In the genomic region with DNA sequence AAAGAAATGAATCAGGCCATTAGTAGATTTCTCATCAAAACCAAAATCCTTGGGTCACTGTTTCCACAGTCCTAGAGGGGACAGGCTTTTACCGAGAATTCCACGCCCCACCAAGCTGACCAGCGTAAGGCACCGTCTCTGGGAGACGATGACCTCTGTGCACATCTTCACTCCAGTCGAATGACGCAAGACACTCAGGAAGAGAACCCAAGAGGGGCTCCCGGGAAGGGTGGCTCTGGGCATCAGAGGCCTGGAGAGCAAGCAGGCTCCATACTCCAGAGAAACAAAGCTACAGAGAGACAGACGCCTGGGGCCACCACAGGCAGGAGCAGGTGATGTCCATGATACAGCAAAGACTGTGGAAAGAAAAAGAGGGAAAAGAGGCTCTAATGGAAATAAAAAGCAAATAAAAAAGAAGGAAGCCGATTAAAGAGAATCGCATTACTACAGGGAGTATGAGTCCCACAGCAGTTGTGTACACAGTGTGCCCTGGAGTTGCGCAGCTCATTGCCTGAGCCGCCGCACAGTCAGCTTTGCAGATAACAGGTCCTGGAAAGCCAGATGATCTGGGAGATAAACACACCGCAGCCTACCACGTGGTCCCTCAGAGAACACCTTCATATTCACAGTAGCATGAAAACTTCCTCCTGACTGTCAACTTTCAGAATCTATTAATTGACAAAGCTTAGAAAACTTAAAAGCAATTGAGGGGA, we compare ENCODE assay signal across 19 cellular contexts.
DNase-seq lines count a peak whose midpoint lies in the region; ATAC-seq, FAIRE-seq and TF ChIP-seq lines count a peak whose summit lies in the region.
"Had no signal": no experiment of that assay in that cellular context is flagged by ENCODE, and none has a peak within 500 bp of the region (broad histone marks: within the 10 kb centered on the region; RNA-seq: fewer than 3 reads in every experiment).

No MANE protein-coding gene starts in this region.

- H3K4me1 Mint-ChIP-seq in CD4-positive, CD25-positive, alpha-beta regulatory T cell = peaks cover 0 to 12% (median 5%) of the 10 kb centered on the region in 4 donors
- no peaks in the 10 kb centered on the region for H3K4me1 Mint-ChIP-seq in osteocyte (ENCODE audit: unreplicated experiment)
- H3K4me1 Mint-ChIP-seq: B cell had no signal

- no peaks in the 10 kb centered on the region for H3K27me3 Mint-ChIP-seq in CD4-positive, CD25-positive, alpha-beta regulatory T cell
- H3K27me3 Mint-ChIP-seq in osteocyte (ENCODE audit: unreplicated experiment) = no peaks in the 10 kb centered on the region
- H3K27me3 Mint-ChIP-seq: B cell had no signal

- no peak overlapping the region for H3K4me3 ChIP-seq in CD4-positive, CD25-positive, alpha-beta regulatory T cell (ENCODE audit: low read depth, low read length)
- H3K4me3 ChIP-seq in DND-41 (ENCODE audit: low read depth in 1 of 2, low read length in 2 of 2) (peak overlapping the region in 1 of 2 experiments; percentile 42; a peak in 2 of 4 replicates), PC-3 (ENCODE audit: low read length) (no peak overlapping the region)
- H3K4me3 ChIP-seq: upper lobe of left lung had no signal

- H3K4me2 ChIP-seq in DND-41 (ENCODE audit: insufficient read depth, low read length) = peak overlapping the region; percentile 58
- H3K4me2 ChIP-seq in PC-3 (ENCODE audit: low read length) = no peak overlapping the region

- H3K9ac ChIP-seq in DND-41 (ENCODE audit: low read depth, low read length) (no peak overlapping the region), PC-3 (ENCODE audit: low read length) (no peak overlapping the region)

- H4K20me1 ChIP-seq in DND-41 (ENCODE audit: insufficient read depth, low read length) = no peaks in the 10 kb centered on the region
- H4K20me1 ChIP-seq in PC-3 (ENCODE audit: low read length) = no peaks in the 10 kb centered on the region

- H3K4me1 ChIP-seq in CD4-positive, CD25-positive, alpha-beta regulatory T cell (ENCODE audit: control insufficient read depth, insufficient read depth, low read length, poor library complexity, severe bottlenecking) = no peaks in the 10 kb centered on the region
- H3K4me1 ChIP-seq in DND-41 (ENCODE audit: insufficient read depth, low read length) (peaks cover 18% of the 10 kb centered on the region), PC-3 (ENCODE audit: insufficient read depth, low read length) (no peaks in the 10 kb centered on the region)

- H3K27ac ChIP-seq in CD4-positive, CD25-positive, alpha-beta regulatory T cell (ENCODE audit: insufficient read depth, low read length, poor library complexity, severe bottlenecking) = no peak overlapping the region
- H3K27ac ChIP-seq in DND-41 (ENCODE audit: low read length) = no peak overlapping the region
- H3K27ac ChIP-seq in PC-3 (ENCODE audit: low read length) = no peak overlapping the region
- H3K27ac ChIP-seq: epithelial cell of prostate, upper lobe of left lung had no signal

- no peaks in the 10 kb centered on the region for H3F3A ChIP-seq in PC-3 (ENCODE audit: low read length, unreplicated experiment)

- H3K36me3 ChIP-seq in CD4-positive, CD25-positive, alpha-beta regulatory T cell (ENCODE audit: control insufficient read depth, insufficient read depth, low read length) = no peaks in the 10 kb centered on the region
- H3K36me3 ChIP-seq in DND-41 (ENCODE audit: insufficient read depth, low read length) = no peaks in the 10 kb centered on the region
- H3K36me3 ChIP-seq in PC-3 (ENCODE audit: low read depth, low read length) = no peaks in the 10 kb centered on the region
- H3K36me3 ChIP-seq: upper lobe of left lung had no signal

- TF ChIP-seq CTCF in DND-41 (IDR thresholded peaks at IDR 0.05; ENCODE audit: borderline replicate concordance, extremely low read depth, low read length, poor library complexity, severe bottlenecking) (no peak), osteocyte (IDR thresholded peaks at IDR 0.05) (no peak), PC-3 (conservative IDR thresholded peaks at IDR 0.05; ENCODE audit: low read depth, low read length) (no peak)

- no TSS peak for BruUV-seq in PC-3 (replicated peaks; lab: Mats Ljungman, UMichigan)

- no peaks in the 10 kb centered on the region for H3K27me3 ChIP-seq in CD4-positive, CD25-positive, alpha-beta regulatory T cell (ENCODE audit: control insufficient read depth, insufficient read depth, low read length)
- H3K27me3 ChIP-seq in DND-41 (ENCODE audit: insufficient read depth, low read length, poor library complexity) = no peaks in the 10 kb centered on the region
- peaks cover 67% of the 10 kb centered on the region for H3K27me3 ChIP-seq in PC-3 (ENCODE audit: low read length)
- H3K27me3 ChIP-seq: upper lobe of left lung had no signal

- H3K36me3 Mint-ChIP-seq in CD4-positive, CD25-positive, alpha-beta regulatory T cell = no peaks in the 10 kb centered on the region
- H3K36me3 Mint-ChIP-seq in osteocyte (ENCODE audit: unreplicated experiment) = no peaks in the 10 kb centered on the region

- H3K79me2 ChIP-seq in DND-41 (ENCODE audit: insufficient read depth, low read length) (no peaks in the 10 kb centered on the region), PC-3 (ENCODE audit: low read length) (no peaks in the 10 kb centered on the region)

- POLR2A ChIA-PET in PC-3 (lab: Charles Lee; ENCODE audit: unreplicated experiment) = no interaction called here

- intact Hi-C loops in PC-3 (cut with micrococcal nuclease) = no loop called here

- no peak for ATAC-seq in CD4-positive, CD25-positive, alpha-beta regulatory T cell (ENCODE audit: low read depth in 2 of 2)
- ATAC-seq in DND-41 (ENCODE audit: insufficient read depth, low read depth) (peak; percentile 90), PC-3 (no peak)

- no peak for TF ChIP-seq POLR2A in GM12891 (IDR thresholded peaks at IDR 0.05; ENCODE audit: low read depth, low read length)

- peaks cover 0 to 5% (median 0%) of the 10 kb centered on the region in 7 donors for H3K9me3 Mint-ChIP-seq in CD4-positive, CD25-positive, alpha-beta regulatory T cell
- peaks cover 17% of the 10 kb centered on the region for H3K9me3 Mint-ChIP-seq in osteocyte (ENCODE audit: unreplicated experiment)

- DNase-seq in CD4-positive, CD25-positive, alpha-beta regulatory T cell = no peak
- DNase-seq in DND-41 (peak; percentile 51), NCI-H748 (lab: John Stamatoyannopoulos, UW; ENCODE audit: unreplicated experiment) (peak; percentile 91), left kidney (ENCODE audit: low read depth, low spot score) (peak; percentile 40), osteocyte (ENCODE audit: extremely low spot score, unreplicated experiment) (no peak), PC-3 (no peak), GM12891 (ENCODE audit: insufficient read length, low spot score) (no peak)
- DNase-seq: EL; glutamatergic neuron; NCI-H82; Right ventricle myocardium superior; stimulated activated CD4-positive, alpha-beta T cell treated with anti-CD3 and anti-CD28 coated beads, Interleukin-1b, Interleukin-23, amount 100 ng/mL, for 48 hours; stimulated activated CD8-positive, alpha-beta memory T cell treated with anti-CD3 and anti-CD28 coated beads, Interleukin-4, amount 100 ng/mL, for 48 hours; T1000 had no signal

- H3K4me3 Mint-ChIP-seq in CD4-positive, CD25-positive, alpha-beta regulatory T cell = peak overlapping the region in 1 of 4 donors; percentile 53
- H3K4me3 Mint-ChIP-seq in osteocyte (ENCODE audit: unreplicated experiment) = no peak overlapping the region
- H3K4me3 Mint-ChIP-seq: B cell had no signal

- CTCF ChIA-PET in PC-3 (lab: Charles Lee) = no interaction called here

- no peaks in the 10 kb centered on the region for H3K9me3 ChIP-seq in CD4-positive, CD25-positive, alpha-beta regulatory T cell (ENCODE audit: control insufficient read depth in 2 of 2, low read length in 2 of 2)
- H3K9me3 ChIP-seq in DND-41 (ENCODE audit: insufficient read depth, low read length, severe bottlenecking) = no peaks in the 10 kb centered on the region
- no peaks in the 10 kb centered on the region for H3K9me3 ChIP-seq in PC-3 (ENCODE audit: low read length)
- H3K9me3 ChIP-seq: upper lobe of left lung had no signal

- no peaks in the 10 kb centered on the region for H3K9me2 ChIP-seq in PC-3 (replicated peaks; ENCODE audit: low read length)

- peak overlapping the region in 2 of 3 donors; percentile 17 to 90 for H3K27ac Mint-ChIP-seq in CD4-positive, CD25-positive, alpha-beta regulatory T cell
- H3K27ac Mint-ChIP-seq in osteocyte (ENCODE audit: unreplicated experiment) = no peak overlapping the region
- H3K27ac Mint-ChIP-seq: B cell had no signal

- peak overlapping the region; percentile 43; the same call in 1 of the 2 replicates for H2AFZ ChIP-seq in DND-41 (ENCODE audit: low read depth, low read length)
- H2AFZ ChIP-seq in PC-3 (ENCODE audit: low read length) = no peak overlapping the region

- no peak for FAIRE-seq in GM12891 (lab: Jason Lieb, UNC)
- FAIRE-seq: GM19239, keratinocyte had no signal

TF ChIP-seq in GM12891, 5 proteins besides CTCF, POLR2A, EP300 and RAD21:
- TF ChIP-seq TAF1 (IDR thresholded peaks at IDR 0.05; ENCODE audit: low read depth, low read length) (no peak), POU2F2 (IDR thresholded peaks at IDR 0.05; ENCODE audit: low read depth, low read length) (no peak), POLR2AphosphoS5 (IDR thresholded peaks at IDR 0.05; ENCODE audit: low read depth, low read length) (no peak), PAX5 (IDR thresholded peaks at IDR 0.05; ENCODE audit: insufficient read depth, low read length, severe bottlenecking) (no peak), SPI1 (IDR thresholded peaks at IDR 0.05; ENCODE audit: low read depth, low read length) (no peak)

Comparison
In these comparisons a context has a peak if more than half of its experiments do, and no peak if none do; other contexts are left out.
1. DNase-seq: peak in DND-41 (single experiment), NCI-H748 (single experiment) and left kidney (single experiment); none in CD4-positive, CD25-positive, alpha-beta regulatory T cell (0 of 3), osteocyte (single experiment), PC-3 (single experiment) and GM12891 (single experiment).